Comparison of ENCODE assay signal across 8 cellular contexts in the genomic region with DNA sequence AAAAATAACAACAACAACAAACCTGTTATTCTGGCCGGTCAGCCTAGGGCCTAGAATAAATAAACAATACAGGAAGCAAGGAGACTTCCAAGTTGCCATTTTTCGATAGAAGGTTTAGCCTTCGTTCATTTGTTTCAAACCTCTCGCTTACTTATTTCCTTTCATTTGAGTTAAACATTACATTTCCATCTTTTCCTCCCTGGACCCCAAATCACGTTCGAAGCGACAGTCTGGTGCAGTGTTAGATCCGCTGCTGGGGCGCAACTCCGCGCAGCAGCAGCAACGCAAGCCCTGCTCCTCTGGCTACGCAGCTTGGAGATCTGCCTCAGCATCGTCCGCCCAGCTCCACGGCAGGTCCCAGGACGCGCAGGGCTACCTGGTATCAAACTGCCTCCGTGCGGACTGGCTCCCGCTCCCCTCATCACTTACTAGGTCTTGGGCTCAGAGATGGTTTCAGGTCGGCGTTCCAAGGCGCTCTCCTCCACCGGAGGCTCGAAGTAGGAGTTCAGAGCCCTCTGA. TPM values are rescaled to one million over a fixed set of nuclear protein-coding genes. Genes with fewer than 3 reads are reported as not detected.
A peak's percentile ranks its signal among the peaks of the same experiment; 100 is the strongest.
DNase-seq lines count a peak whose midpoint lies in the region; ATAC-seq and TF ChIP-seq lines count a peak whose summit lies in the region.

No MANE protein-coding gene starts in this region.

- peak overlapping the region; percentile 70 for H3K4me3 ChIP-seq in HL-60 (replicated peaks; ENCODE audit: insufficient read depth, low read length)
- H3K4me3 ChIP-seq in epithelial cell of proximal tubule (ENCODE audit: low read depth, low read length) = peak overlapping the region; percentile 99
- peak overlapping the region; percentile 97 for H3K4me3 ChIP-seq in mucosa of stomach (ENCODE audit: low read length)
- peak overlapping the region; percentile 93 for H3K4me3 ChIP-seq in thoracic aorta

- H3K27me3 ChIP-seq in HL-60 (ENCODE audit: insufficient read depth, poor library complexity, severe bottlenecking) (no peaks in the 10 kb centered on the region), mucosa of stomach (ENCODE audit: control insufficient read depth, insufficient read depth, low read length) (no peaks in the 10 kb centered on the region), thoracic aorta (replicated peaks; ENCODE audit: insufficient read depth) (no peaks in the 10 kb centered on the region)

- H3K27ac ChIP-seq in HL-60 (replicated peaks) = peak overlapping the region; percentile 87
- peak overlapping the region; percentile 84 to 94 for H3K27ac ChIP-seq in thoracic aorta

- H3K9me3 ChIP-seq in mucosa of stomach (ENCODE audit: control insufficient read depth, low read length) = no peaks in the 10 kb centered on the region
- H3K9me3 ChIP-seq in thoracic aorta = no peaks in the 10 kb centered on the region

- ATAC-seq in GM21367 (IDR thresholded peaks at IDR 0.05; ENCODE audit: unreplicated experiment) (peak; percentile 32), thoracic aorta (ENCODE audit: insufficient number of reproducible peaks, low FRiP score, low read depth) (peak; percentile 23)

- DNase-seq in DMS79 (lab: John Stamatoyannopoulos, UW) (peak; percentile 55), HL-60 (ENCODE audit: low read depth in 1 of 2, low spot score in 1 of 2) (peak in 1 of 2 experiments; percentile 47), epithelial cell of proximal tubule (ENCODE audit: low read depth) (no peak), thoracic aorta (ENCODE audit: low spot score) (peak; percentile 5)
- DNase-seq in activated CD4-positive, alpha-beta T cell treated with anti-CD3 and anti-CD28 coated beads for 48 hours = peak; percentile 54
- DNase-seq in effector CD4-positive, alpha-beta T cell = no peak

- H3K4me1 ChIP-seq in mucosa of stomach (ENCODE audit: control insufficient read depth, insufficient read depth, low read length) (no peaks in the 10 kb centered on the region), thoracic aorta (ENCODE audit: control insufficient read depth in 1 of 2, low read depth in 2 of 2) (peaks cover 12 to 32% of the 10 kb centered on the region in 2 donors)

- TF ChIP-seq CTCF in HL-60 (IDR thresholded peaks at IDR 0.05; ENCODE audit: insufficient read depth, low read length) (no peak), epithelial cell of proximal tubule (conservative IDR thresholded peaks at IDR 0.05; ENCODE audit: low read depth, low read length) (no peak), thoracic aorta (IDR thresholded peaks at IDR 0.05) (no peak)

- no peaks in the 10 kb centered on the region for H3K36me3 ChIP-seq in mucosa of stomach (ENCODE audit: control insufficient read depth, insufficient read depth, low read length)
- H3K36me3 ChIP-seq in thoracic aorta = peaks cover 4% of the 10 kb centered on the region

- peak overlapping the region; percentile 92 for H3K9ac ChIP-seq in mucosa of stomach (ENCODE audit: low read length)

RNA-seq across cellular contexts. Expression of a gene that starts 0.5 kb away (rescaled TPM):
- total RNA-seq in epithelial cell of proximal tubule (22.3 and 31.2 TPM in 2 replicates), thoracic aorta (10 to 100 TPM; 31.1 to 40.3 TPM)

RNA-seq across cellular contexts. Expression of a gene that starts 0.7 kb away (rescaled TPM):
- total RNA-seq in epithelial cell of proximal tubule (5.2 and 8.5 TPM in 2 replicates), thoracic aorta (1 to 10 TPM; 2.5 to 5.8 TPM)

RNA-seq across cellular contexts. Expression of a gene that starts 20.2 kb away (rescaled TPM):
- total RNA-seq in epithelial cell of proximal tubule (0.07 and 0.17 TPM in 2 replicates), thoracic aorta (not detected)

RNA-seq across cellular contexts. Expression of a gene that starts 52.8 kb away (rescaled TPM):
- total RNA-seq in epithelial cell of proximal tubule = 45.2 and 64.7 TPM in 2 replicates
- 10 to 100 TPM; 37.6 to 72.2 TPM for total RNA-seq in thoracic aorta

Comparison
In these comparisons a context has a peak if more than half of its experiments do, and no peak if none do; other contexts are left out.
1. DNase-seq: peak in DMS79 (single experiment), activated CD4-positive, alpha-beta T cell treated with anti-CD3 and anti-CD28 coated beads for 48 hours (single experiment) and thoracic aorta (single experiment); none in epithelial cell of proximal tubule (single experiment) and effector CD4-positive, alpha-beta T cell (single experiment).
2. Peak in every context shown above with its lines, with median percentiles within 50 percentile points of each other: H3K4me3 ChIP-seq.